In the genomic region with DNA sequence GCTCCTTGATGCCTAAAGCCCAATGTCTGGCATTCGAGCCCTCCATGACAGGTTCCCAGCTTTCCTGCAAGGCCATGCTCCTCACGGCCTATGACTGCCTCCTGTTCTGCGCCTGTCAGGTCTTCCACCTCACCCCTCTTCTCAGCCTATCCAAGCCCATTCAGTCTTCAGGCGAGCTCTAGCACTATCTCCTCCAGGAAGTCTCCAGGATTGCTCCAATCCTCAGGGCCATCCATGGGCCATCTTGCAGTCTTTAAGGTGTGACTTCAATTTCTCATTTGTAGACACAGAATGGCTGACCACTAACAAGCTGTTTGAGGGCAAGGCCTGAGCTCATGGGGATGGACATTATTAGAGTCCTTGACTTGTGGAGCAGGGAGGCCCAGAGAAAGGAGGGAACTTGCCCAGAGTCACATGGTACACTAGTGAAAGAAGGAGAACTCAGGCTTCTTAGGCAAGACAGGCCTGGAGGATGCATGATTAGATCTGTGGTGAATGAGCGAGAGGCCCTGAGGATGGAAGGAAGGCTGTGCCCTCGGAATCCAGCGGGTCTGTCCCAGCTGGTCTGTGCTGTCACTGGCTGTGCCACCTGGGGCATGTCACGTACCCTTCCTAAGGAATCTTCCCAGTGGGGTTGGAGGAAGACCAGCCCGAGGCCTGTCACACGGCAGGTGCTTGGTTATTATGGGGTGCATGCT, we compare ENCODE assay signal across 10 cellular contexts. TPM values are rescaled to one million over a fixed set of nuclear protein-coding genes. Genes with fewer than 3 reads are reported as not detected.
DNase-seq lines count a peak whose midpoint lies in the region; ATAC-seq and TF ChIP-seq lines count a peak whose summit lies in the region.
"Had no signal": no experiment of that assay in that cellular context is flagged by ENCODE, and none has a peak within 500 bp of the region (broad histone marks: within the 10 kb centered on the region; RNA-seq: fewer than 3 reads in every experiment).

No MANE protein-coding gene starts in this region.

- DNase-seq in activated CD8-positive, alpha-beta memory T cell treated with anti-CD3 and anti-CD28 coated beads, Interleukin-2, amount 10 ng/mL, durations not matched to agents 7 days and 5 days, result peak; percentile 25
- no peak for DNase-seq in activated CD8-positive, alpha-beta memory T cell treated with anti-CD3 and anti-CD28 coated beads for 24 hours
- DNase-seq in UCSD-AML1 (lab: John Stamatoyannopoulos, UW; ENCODE audit: unreplicated experiment) (peak; percentile 66), medulla oblongata (ENCODE audit: extremely low spot score) (peak; percentile 42), tibial artery (no peak), left lobe of liver (ENCODE audit: low spot score) (no peak), NCI-H446 (lab: John Stamatoyannopoulos, UW) (no peak)
- DNase-seq: mammary epithelial cell, T-helper 9 cell had no signal

- no peak for ATAC-seq in activated CD8-positive, alpha-beta memory T cell treated with anti-CD3 and anti-CD28 coated beads, Interleukin-2, amount 10 ng/mL, durations not matched to agents 7 days and 5 days
- ATAC-seq in left lobe of liver, result no peak
- ATAC-seq in HG03108 (IDR thresholded peaks at IDR 0.05; ENCODE audit: unreplicated experiment), result no peak

- no peaks in the 10 kb centered on the region for H3K9me3 ChIP-seq in tibial artery

- peaks cover 2% of the 10 kb centered on the region for H3K27me3 Mint-ChIP-seq in activated CD8-positive, alpha-beta memory T cell treated with anti-CD3 and anti-CD28 coated beads, Interleukin-2, amount 10 ng/mL, durations not matched to agents 7 days and 5 days

- H3K27ac Mint-ChIP-seq in activated CD8-positive, alpha-beta memory T cell treated with anti-CD3 and anti-CD28 coated beads, Interleukin-2, amount 10 ng/mL, durations not matched to agents 7 days and 5 days, result no peak overlapping the region

- TF ChIP-seq CTCF in tibial artery (IDR thresholded peaks at IDR 0.05), result no peak

- CTCF ChIA-PET in activated CD8-positive, alpha-beta memory T cell treated with anti-CD3 and anti-CD28 coated beads, Interleukin-2, amount 10 ng/mL, durations not matched to agents 7 days and 5 days (lab: Charles Lee), result no interaction called here

- H3K4me3 Mint-ChIP-seq in activated CD8-positive, alpha-beta memory T cell treated with anti-CD3 and anti-CD28 coated beads, Interleukin-2, amount 10 ng/mL, durations not matched to agents 7 days and 5 days, result no peak overlapping the region

- no peaks in the 10 kb centered on the region for H3K27me3 ChIP-seq in tibial artery

- peaks cover 0 to 49% (median 36%) of the 10 kb centered on the region in 4 donors for H3K4me1 ChIP-seq in tibial artery

- peaks cover 11% of the 10 kb centered on the region for H3K4me1 Mint-ChIP-seq in activated CD8-positive, alpha-beta memory T cell treated with anti-CD3 and anti-CD28 coated beads, Interleukin-2, amount 10 ng/mL, durations not matched to agents 7 days and 5 days

- intact Hi-C loops in tibial artery (cut with DNase I; ENCODE audit: low total_unique reads), result loop anchor here (10.0 kb wide), 1 partner anchor 98 kb away; a partner anchor contains a TSS

- H3K9me3 Mint-ChIP-seq in activated CD8-positive, alpha-beta memory T cell treated with anti-CD3 and anti-CD28 coated beads, Interleukin-2, amount 10 ng/mL, durations not matched to agents 7 days and 5 days (ENCODE audit: low read depth), result no peaks in the 10 kb centered on the region

- H3K36me3 Mint-ChIP-seq in activated CD8-positive, alpha-beta memory T cell treated with anti-CD3 and anti-CD28 coated beads, Interleukin-2, amount 10 ng/mL, durations not matched to agents 7 days and 5 days, result no peaks in the 10 kb centered on the region

- peak overlapping the region; percentile 85 to 91 for H3K27ac ChIP-seq in tibial artery

- no peaks in the 10 kb centered on the region for H3K36me3 ChIP-seq in tibial artery

- no peak overlapping the region for H3K4me3 ChIP-seq in tibial artery

RNA-seq across cellular contexts. Expression of a gene that starts 1.2 kb away (rescaled TPM):
- under 1 TPM; 0.58 to 0.96 TPM for total RNA-seq in activated CD8-positive, alpha-beta memory T cell treated with anti-CD3 and anti-CD28 coated beads, Interleukin-2, amount 10 ng/mL, durations not matched to agents 7 days and 5 days
- total RNA-seq in left lobe of liver, result 1.5 TPM

Comparison
In these comparisons a context has a peak if more than half of its experiments do, and no peak if none do; other contexts are left out.
1. DNase-seq: peak in activated CD8-positive, alpha-beta memory T cell treated with anti-CD3 and anti-CD28 coated beads, Interleukin-2, amount 10 ng/mL, durations not matched to agents 7 days and 5 days (single experiment), UCSD-AML1 (single experiment) and medulla oblongata (single experiment); none in activated CD8-positive, alpha-beta memory T cell treated with anti-CD3 and anti-CD28 coated beads for 24 hours (single experiment), tibial artery (0 of 2), left lobe of liver (single experiment) and NCI-H446 (0 of 2).